In genomic region chr1:8257621-8258020, GRCh38 we compare ENCODE assay signal across 1 cellular context.
TF ChIP-seq lines count a peak whose summit lies in the region.

No MANE protein-coding gene starts in this region.

TF ChIP-seq in A549, 52 proteins besides CTCF, POLR2A, EP300 and RAD21 (continued from another document):
- no peak for TF ChIP-seq ATOH8 (CRISPR knock-in tag; IDR thresholded peaks at IDR 0.05; ENCODE audit: low read depth)
- no peak for TF ChIP-seq ZFP36 (IDR thresholded peaks at IDR 0.05; ENCODE audit: borderline replicate concordance, partially characterized antibody)
- no peak for TF ChIP-seq BHLHE40 (IDR thresholded peaks at IDR 0.05; ENCODE audit: low read depth, low read length)
- no peak for TF ChIP-seq CHD4 (IDR thresholded peaks at IDR 0.05; ENCODE audit: borderline replicate concordance)
- no peak for TF ChIP-seq HMGXB4 (CRISPR knock-in tag; IDR thresholded peaks at IDR 0.05; ENCODE audit: borderline replicate concordance)
- TF ChIP-seq BCL3 (IDR thresholded peaks at IDR 0.05), result no peak
TF ChIP-seq in A549: peak in this region for 0.
